1 cellular context compared by ENCODE assay signal in genomic region chr3:194688207-194688711, GRCh38.
TF ChIP-seq lines count a peak whose summit lies in the region.

No MANE protein-coding gene starts in this region.

TF ChIP-seq in HEK293T, 16 proteins besides CTCF, POLR2A, EP300 and RAD21 (continued from another document):
- TF ChIP-seq SP1 (IDR thresholded peaks at IDR 0.05) (no peak), ARNT (IDR thresholded peaks at IDR 0.05) (no peak), PKNOX1 (IDR thresholded peaks at IDR 0.05) (no peak), SUZ12 (IDR thresholded peaks at IDR 0.05) (no peak), NFRKB (IDR thresholded peaks at IDR 0.05) (no peak), TARDBP (IDR thresholded peaks at IDR 0.05) (no peak)
